Comparison of ENCODE assay signal across 28 cellular contexts in the genomic region with DNA sequence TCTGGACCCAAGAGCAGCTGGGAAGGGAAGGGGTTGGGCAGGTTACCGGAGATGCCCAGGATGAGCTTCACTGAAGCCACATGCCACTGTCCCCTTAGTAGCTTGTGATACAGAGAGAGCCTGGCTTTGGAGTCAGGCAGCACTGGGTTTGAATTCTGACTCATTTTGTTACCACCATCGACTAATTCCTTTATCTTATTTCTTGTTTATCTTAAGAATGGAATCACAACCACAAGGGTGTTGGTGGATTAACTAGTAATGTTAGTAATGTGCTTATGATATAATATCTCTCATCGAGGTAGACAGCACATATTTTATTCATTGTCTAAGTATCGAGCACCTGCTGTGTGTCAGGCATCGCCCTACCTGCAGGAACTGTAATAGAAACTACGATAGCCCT. TPM values are rescaled to one million over a fixed set of nuclear protein-coding genes. Genes with fewer than 3 reads are reported as not detected.
DNase-seq lines count a peak whose midpoint lies in the region; ATAC-seq and TF ChIP-seq lines count a peak whose summit lies in the region.
"Had no signal": no experiment of that assay in that cellular context is flagged by ENCODE, and none has a peak within 500 bp of the region (broad histone marks: within the 10 kb centered on the region; RNA-seq: fewer than 3 reads in every experiment).

No MANE protein-coding gene starts in this region.

- H3K27me3 Mint-ChIP-seq in activated T-cell treated with anti-CD3 and anti-CD28 coated beads, Interleukin-2, amount 50 U/mL, for 24 hours: no peaks in the 10 kb centered on the region
- H3K27me3 Mint-ChIP-seq: activated naive CD4-positive, alpha-beta T cell treated with anti-CD3 and anti-CD28 coated beads, Interleukin-2, amount 10 ng/mL, durations not matched to agents 7 days and 5 days; naive B cell had no signal

- TF ChIP-seq CTCF in fibroblast of the aortic adventitia (IDR thresholded peaks at IDR 0.05; ENCODE audit: insufficient read depth, low read length) (no peak), uterus (IDR thresholded peaks at IDR 0.05) (no peak)

- no peaks in the 10 kb centered on the region for H3K27me3 ChIP-seq in uterus
- H3K27me3 ChIP-seq: ascending aorta, esophagus muscularis mucosa, spleen, tibial artery had no signal

- intact Hi-C loops in uterus (cut with DNase I; ENCODE audit: low total_unique reads): no loop called here

- no peaks in the 10 kb centered on the region for H3K9me3 Mint-ChIP-seq in activated T-cell treated with anti-CD3 and anti-CD28 coated beads, Interleukin-2, amount 50 U/mL, for 24 hours
- H3K9me3 Mint-ChIP-seq: activated naive CD4-positive, alpha-beta T cell treated with anti-CD3 and anti-CD28 coated beads, Interleukin-2, amount 10 ng/mL, durations not matched to agents 7 days and 5 days; naive B cell had no signal

- no peaks in the 10 kb centered on the region for H3K36me3 ChIP-seq in uterus
- H3K36me3 ChIP-seq: ascending aorta, tibial artery, WERI-Rb-1 had no signal

- TF ChIP-seq POLR2A in uterus (IDR thresholded peaks at IDR 0.05): no peak

- peak overlapping the region; percentile 72 to 87 for H3K27ac ChIP-seq in uterus
- H3K27ac ChIP-seq: A549, ascending aorta, esophagus muscularis mucosa, spleen, tibial artery, WERI-Rb-1 had no signal

- H3K4me3 ChIP-seq in fibroblast of the aortic adventitia (ENCODE audit: low read depth, low read length) (no peak overlapping the region), uterus (no peak overlapping the region)
- H3K4me3 ChIP-seq: A549, ascending aorta, esophagus muscularis mucosa, spleen, tibial artery had no signal

- ATAC-seq in HG02981 (IDR thresholded peaks at IDR 0.05; ENCODE audit: unreplicated experiment): no peak
- no peak for ATAC-seq in HG03469 (IDR thresholded peaks at IDR 0.05; ENCODE audit: unreplicated experiment)
- ATAC-seq: A549; HCT116; stimulated activated naive CD8-positive, alpha-beta T cell treated with anti-CD3 and anti-CD28 coated beads, Interleukin-15, Interleukin-2, amounts not matched to agents 100 U/mL and 50 U/mL, for 24 hours had no signal

- H3K4me1 Mint-ChIP-seq in activated T-cell treated with anti-CD3 and anti-CD28 coated beads, Interleukin-2, amount 50 U/mL, for 24 hours (ENCODE audit: low read depth): peaks cover 8% of the 10 kb centered on the region
- H3K4me1 Mint-ChIP-seq: activated naive CD4-positive, alpha-beta T cell treated with anti-CD3 and anti-CD28 coated beads, Interleukin-2, amount 10 ng/mL, durations not matched to agents 7 days and 5 days had no signal

- DNase-seq in activated T-cell treated with anti-CD3 and anti-CD28 coated beads, Interleukin-2, amount 50 U/mL, for 24 hours: no peak
- DNase-seq in activated T-cell treated with anti-CD3 and anti-CD28 coated beads, Interleukin-2, amount 50 U/mL, for 48 hours: no peak
- DNase-seq in NCI-H226 (peak; percentile 58), fibroblast of the aortic adventitia (ENCODE audit: low read depth) (peak; percentile 38), uterus (no peak), cortex of kidney (lab: John Stamatoyannopoulos, UW) (no peak)
- DNase-seq: activated CD4-positive, alpha-beta T cell treated with anti-CD3 and anti-CD28 coated beads, Interleukin-2, amount 50 U/mL, for 48 hours; activated naive CD4-positive, alpha-beta T cell treated with anti-CD3 and anti-CD28 coated beads, Interleukin-2, amount 10 ng/mL, durations not matched to agents 7 days and 5 days; effector CD4-positive, alpha-beta T cell; KG1; kidney; MV-4-11; naive B cell; NCI-H187 treated with DMSO at 0.1 percent for 48 hours; NCI-H2227 treated with DMSO at 0.1 percent for 48 hours; NCI-H82; retina; spleen; stimulated activated CD4-positive, alpha-beta T cell treated with anti-CD3 and anti-CD28 coated beads, Interleukin-4, amount 100 ng/mL, for 24 hours; stimulated activated naive CD8-positive, alpha-beta T cell treated with anti-CD3 and anti-CD28 coated beads, Interleukin-15, Interleukin-2, amounts not matched to agents 100 U/mL and 50 U/mL, for 24 hours; tibial artery; WERI-Rb-1 had no signal

- H3K4me1 ChIP-seq in uterus: no peaks in the 10 kb centered on the region
- H3K4me1 ChIP-seq: A549, ascending aorta, esophagus muscularis mucosa, spleen had no signal

- no peak overlapping the region for H3K4me3 Mint-ChIP-seq in activated T-cell treated with anti-CD3 and anti-CD28 coated beads, Interleukin-2, amount 50 U/mL, for 24 hours
- H3K4me3 Mint-ChIP-seq: activated naive CD4-positive, alpha-beta T cell treated with anti-CD3 and anti-CD28 coated beads, Interleukin-2, amount 10 ng/mL, durations not matched to agents 7 days and 5 days; naive B cell had no signal

- H3K9me3 ChIP-seq in uterus: no peaks in the 10 kb centered on the region
- H3K9me3 ChIP-seq: A549, ascending aorta, esophagus muscularis mucosa, spleen, tibial artery had no signal

- peaks cover 51% of the 10 kb centered on the region for H3K36me3 Mint-ChIP-seq in activated T-cell treated with anti-CD3 and anti-CD28 coated beads, Interleukin-2, amount 50 U/mL, for 24 hours (ENCODE audit: low read depth)
- H3K36me3 Mint-ChIP-seq: activated naive CD4-positive, alpha-beta T cell treated with anti-CD3 and anti-CD28 coated beads, Interleukin-2, amount 10 ng/mL, durations not matched to agents 7 days and 5 days had no signal

- H3K27ac Mint-ChIP-seq in activated T-cell treated with anti-CD3 and anti-CD28 coated beads, Interleukin-2, amount 50 U/mL, for 24 hours: peak overlapping the region; percentile 29
- H3K27ac Mint-ChIP-seq: activated naive CD4-positive, alpha-beta T cell treated with anti-CD3 and anti-CD28 coated beads, Interleukin-2, amount 10 ng/mL, durations not matched to agents 7 days and 5 days; naive B cell had no signal

RNA-seq across cellular contexts. Expression of gene STX18, which starts 17.7 kb away (rescaled TPM):
- 25.6 and 32.2 TPM in 2 replicates for total RNA-seq in fibroblast of the aortic adventitia (ENCODE audit: low replicate concordance)
- total RNA-seq in uterus: 10 to 100 TPM in 3 of 4 donors, 1 to 10 TPM in 1; 6.4 to 62.5 (median 28.9) TPM

Comparison
In these comparisons a context has a peak if more than half of its experiments do, and no peak if none do; other contexts are left out.
1. DNase-seq: peak in NCI-H226 (single experiment) and fibroblast of the aortic adventitia (single experiment); none in activated T-cell treated with anti-CD3 and anti-CD28 coated beads, Interleukin-2, amount 50 U/mL, for 24 hours (single experiment), activated T-cell treated with anti-CD3 and anti-CD28 coated beads, Interleukin-2, amount 50 U/mL, for 48 hours (0 of 2), uterus (0 of 2) and cortex of kidney (single experiment).